Comparison of ENCODE assay signal across 15 cellular contexts in genomic region chrX:134836497-134836968, GRCh38. TPM values are rescaled to one million over a fixed set of nuclear protein-coding genes. Genes with fewer than 3 reads are reported as not detected.
DNase-seq lines count a peak whose midpoint lies in the region; ATAC-seq and TF ChIP-seq lines count a peak whose summit lies in the region.
"Had no signal": no experiment of that assay in that cellular context is flagged by ENCODE, and none has a peak within 500 bp of the region (broad histone marks: within the 10 kb centered on the region; RNA-seq: fewer than 3 reads in every experiment).

No MANE protein-coding gene starts in this region.

- CTCF ChIA-PET in activated naive CD4-positive, alpha-beta T cell treated with anti-CD3 and anti-CD28 coated beads, Interleukin-2, amount 10 ng/mL, durations not matched to agents 7 days and 5 days (lab: Charles Lee): no interaction called here
- CTCF ChIA-PET in PC-9 (lab: Charles Lee): no interaction called here

- intact Hi-C loops in PC-9 (cut with micrococcal nuclease; ENCODE audit: unreplicated experiment): no loop called here

- peaks cover 4% of the 10 kb centered on the region for H3K4me1 Mint-ChIP-seq in activated naive CD4-positive, alpha-beta T cell treated with anti-CD3 and anti-CD28 coated beads, Interleukin-2, amount 10 ng/mL, durations not matched to agents 7 days and 5 days
- H3K4me1 Mint-ChIP-seq: activated T-helper 17 cell treated with anti-CD3 and anti-CD28 coated beads, Interleukin-2, amount 50 U/mL, for 72 hours; immature natural killer cell had no signal

- no peak for DNase-seq in activated naive CD4-positive, alpha-beta T cell treated with anti-CD3 and anti-CD28 coated beads, Interleukin-2, amount 10 ng/mL, durations not matched to agents 7 days and 5 days
- DNase-seq in activated naive CD4-positive, alpha-beta T cell treated with anti-CD3 and anti-CD28 coated beads, Interleukin-2, amount 50 U/mL, for 16 hours: no peak
- DNase-seq in PC-9 (peak; percentile 4 to 86), erythroblast (lab: John Stamatoyannopoulos, UW) (peak; percentile 56 to 68), renal cortical epithelial cell (ENCODE audit: low read depth) (peak; percentile 39), mesendoderm (no peak), NCI-H2107 treated with DMSO at 0.1 percent for 48 hours (lab: John Stamatoyannopoulos, UW; ENCODE audit: unreplicated experiment) (no peak)
- DNase-seq: activated CD4-positive, alpha-beta memory T cell treated with anti-CD3 and anti-CD28 coated beads, Interleukin-2, amount 10 ng/mL, durations not matched to agents 7 days and 5 days; immature natural killer cell; NCI-H2171 had no signal

- no peak overlapping the region for H3K56ac ChIP-seq in mesendoderm (ENCODE audit: low read length)

- H3K27ac ChIP-seq in PC-9: peak overlapping the region; percentile 64
- no peak overlapping the region for H3K27ac ChIP-seq in mesendoderm (ENCODE audit: low read depth, low read length)
- H3K27ac ChIP-seq: cardiac muscle cell, tibial nerve had no signal

- H2BK15ac ChIP-seq in mesendoderm (replicated peaks; ENCODE audit: low read depth): no peak overlapping the region

- H3K27me3 ChIP-seq in PC-9 (ENCODE audit: insufficient read depth, low read depth) (no peaks in the 10 kb centered on the region), mesendoderm (ENCODE audit: insufficient read depth, low read length, poor library complexity) (no peaks in the 10 kb centered on the region)
- H3K27me3 ChIP-seq: cardiac muscle cell, tibial nerve had no signal

- H3K4me2 ChIP-seq in PC-9 (no peak overlapping the region), mesendoderm (ENCODE audit: low read length) (no peak overlapping the region)

- no peak overlapping the region for H4K8ac ChIP-seq in mesendoderm (ENCODE audit: low read depth, low read length)

- H3K18ac ChIP-seq in mesendoderm (ENCODE audit: low read length): no peak overlapping the region

- no TSS peak for BruUV-seq in PC-9 (replicated peaks; lab: Mats Ljungman, UMichigan)

- no peaks in the 10 kb centered on the region for H3K79me2 ChIP-seq in PC-9 (ENCODE audit: low read depth)
- no peaks in the 10 kb centered on the region for H3K79me2 ChIP-seq in mesendoderm (ENCODE audit: control insufficient read depth, insufficient read depth, low read length)

- H3F3A ChIP-seq in PC-9 (ENCODE audit: insufficient read depth, low read depth): peaks cover 22% of the 10 kb centered on the region

- H3K9me2 ChIP-seq in PC-9 (ENCODE audit: insufficient read depth): no peaks in the 10 kb centered on the region

- no peak overlapping the region for H3K4me3 Mint-ChIP-seq in activated naive CD4-positive, alpha-beta T cell treated with anti-CD3 and anti-CD28 coated beads, Interleukin-2, amount 10 ng/mL, durations not matched to agents 7 days and 5 days
- H3K4me3 Mint-ChIP-seq: activated CD4-positive, alpha-beta memory T cell treated with anti-CD3 and anti-CD28 coated beads, Interleukin-2, amount 10 ng/mL, durations not matched to agents 7 days and 5 days; activated T-helper 17 cell treated with anti-CD3 and anti-CD28 coated beads, Interleukin-2, amount 50 U/mL, for 72 hours; immature natural killer cell; T-helper 1 cell treated with Interleukin-12 subunit alpha and Interleukin-12 subunit beta and Interleukin-4 antibody, amounts not matched to agents 30 μg/mL and 1 μg/mL, for 36 hours had no signal

- H2AK5ac ChIP-seq in mesendoderm (ENCODE audit: low read length): no peak overlapping the region

- POLR2A ChIA-PET in PC-9 (lab: Charles Lee; ENCODE audit: unreplicated experiment): no interaction called here

- WGBS in mesendoderm (ENCODE audit: extremely low coverage, insufficient coverage, low lambda C conversion rate): no CpG with 5 or more reads among the region's 4 CpGs

- no peak for TF ChIP-seq POLR2A in erythroblast (IDR thresholded peaks at IDR 0.05; ENCODE audit: low read length)

- H3K27me3 Mint-ChIP-seq in activated naive CD4-positive, alpha-beta T cell treated with anti-CD3 and anti-CD28 coated beads, Interleukin-2, amount 10 ng/mL, durations not matched to agents 7 days and 5 days: no peaks in the 10 kb centered on the region
- H3K27me3 Mint-ChIP-seq: activated CD4-positive, alpha-beta memory T cell treated with anti-CD3 and anti-CD28 coated beads, Interleukin-2, amount 10 ng/mL, durations not matched to agents 7 days and 5 days; activated T-helper 17 cell treated with anti-CD3 and anti-CD28 coated beads, Interleukin-2, amount 50 U/mL, for 72 hours had no signal

- no peaks in the 10 kb centered on the region for H3K9me3 ChIP-seq in PC-9 (ENCODE audit: insufficient read depth, low read depth)
- H3K9me3 ChIP-seq: tibial nerve had no signal

- no peak overlapping the region for H2BK120ac ChIP-seq in mesendoderm (ENCODE audit: low read depth, low read length)

- no peak for ATAC-seq in HG02798 (IDR thresholded peaks at IDR 0.05; ENCODE audit: poor library complexity, unreplicated experiment)
- ATAC-seq: activated T-helper 17 cell treated with anti-CD3 and anti-CD28 coated beads, Interleukin-2, amount 50 U/mL, for 72 hours had no signal

- no peaks in the 10 kb centered on the region for H3K9me3 Mint-ChIP-seq in activated naive CD4-positive, alpha-beta T cell treated with anti-CD3 and anti-CD28 coated beads, Interleukin-2, amount 10 ng/mL, durations not matched to agents 7 days and 5 days
- H3K9me3 Mint-ChIP-seq: activated CD4-positive, alpha-beta memory T cell treated with anti-CD3 and anti-CD28 coated beads, Interleukin-2, amount 10 ng/mL, durations not matched to agents 7 days and 5 days; activated T-helper 17 cell treated with anti-CD3 and anti-CD28 coated beads, Interleukin-2, amount 50 U/mL, for 72 hours; immature natural killer cell; T-helper 1 cell treated with Interleukin-12 subunit alpha and Interleukin-12 subunit beta and Interleukin-4 antibody, amounts not matched to agents 30 μg/mL and 1 μg/mL, for 36 hours had no signal

- no peak overlapping the region for H2BK5ac ChIP-seq in mesendoderm (ENCODE audit: low read length)

- H3K36me3 ChIP-seq in PC-9 (ENCODE audit: low read depth): no peaks in the 10 kb centered on the region
- no peaks in the 10 kb centered on the region for H3K36me3 ChIP-seq in mesendoderm (ENCODE audit: control insufficient read depth, insufficient read depth, low read length)
- H3K36me3 ChIP-seq: cardiac muscle cell had no signal

- H3K27ac Mint-ChIP-seq in activated naive CD4-positive, alpha-beta T cell treated with anti-CD3 and anti-CD28 coated beads, Interleukin-2, amount 10 ng/mL, durations not matched to agents 7 days and 5 days: peak overlapping the region; percentile 37
- H3K27ac Mint-ChIP-seq: activated CD4-positive, alpha-beta memory T cell treated with anti-CD3 and anti-CD28 coated beads, Interleukin-2, amount 10 ng/mL, durations not matched to agents 7 days and 5 days; activated T-helper 17 cell treated with anti-CD3 and anti-CD28 coated beads, Interleukin-2, amount 50 U/mL, for 72 hours; immature natural killer cell; T-helper 1 cell treated with Interleukin-12 subunit alpha and Interleukin-12 subunit beta and Interleukin-4 antibody, amounts not matched to agents 30 μg/mL and 1 μg/mL, for 36 hours had no signal

- H3K4me1 ChIP-seq in PC-9 (replicated peaks; ENCODE audit: insufficient read depth) (peaks cover 11% of the 10 kb centered on the region; the same call in 1 of the 2 replicates), mesendoderm (ENCODE audit: control insufficient read depth, low read depth, low read length) (no peaks in the 10 kb centered on the region)
- H3K4me1 ChIP-seq: tibial nerve had no signal

- no peak overlapping the region for H4K5ac ChIP-seq in mesendoderm (ENCODE audit: low read length)

- H3K36me3 Mint-ChIP-seq in activated naive CD4-positive, alpha-beta T cell treated with anti-CD3 and anti-CD28 coated beads, Interleukin-2, amount 10 ng/mL, durations not matched to agents 7 days and 5 days: peaks cover 22% of the 10 kb centered on the region

- H4K20me1 ChIP-seq in PC-9 (ENCODE audit: insufficient read depth): no peaks in the 10 kb centered on the region

- no peaks in the 10 kb centered on the region for H3K79me1 ChIP-seq in mesendoderm (ENCODE audit: low read length)

- H3K4ac ChIP-seq in mesendoderm (ENCODE audit: low read depth, low read length): no peak overlapping the region

- no peak overlapping the region for H3K9ac ChIP-seq in mesendoderm (ENCODE audit: low read length)

- no peak for TF ChIP-seq CTCF in PC-9 (conservative IDR thresholded peaks at IDR 0.05)

- H3K4me3 ChIP-seq in PC-9 (no peak overlapping the region), mesendoderm (ENCODE audit: low read length) (no peak overlapping the region)
- H3K4me3 ChIP-seq: cardiac muscle cell, tibial nerve had no signal

- H3K23ac ChIP-seq in mesendoderm (ENCODE audit: low read length): no peak overlapping the region

- no peak overlapping the region for H2AFZ ChIP-seq in PC-9

RNA-seq across cellular contexts. Expression of gene PABIR2, which starts 39.5 kb away (rescaled TPM):
- total RNA-seq in PC-9 (2021) (66.3 and 96.4 TPM in 2 replicates), renal cortical epithelial cell (7.1 and 26.5 TPM in 2 replicates)
- 19.2 TPM for polyA plus RNA-seq in mesendoderm (2013, experiment 1 of 2)
- 19.9 TPM for polyA plus RNA-seq in mesendoderm (2013, experiment 2 of 2)

Comparison
In these comparisons a context has a peak if more than half of its experiments do, and no peak if none do; other contexts are left out.
1. DNase-seq: peak in PC-9 (2 of 2), erythroblast (2 of 2) and renal cortical epithelial cell (single experiment); none in activated naive CD4-positive, alpha-beta T cell treated with anti-CD3 and anti-CD28 coated beads, Interleukin-2, amount 10 ng/mL, durations not matched to agents 7 days and 5 days (single experiment), activated naive CD4-positive, alpha-beta T cell treated with anti-CD3 and anti-CD28 coated beads, Interleukin-2, amount 50 U/mL, for 16 hours (single experiment), mesendoderm (single experiment) and NCI-H2107 treated with DMSO at 0.1 percent for 48 hours (single experiment).